ENCODE assay signal across 17 cellular contexts in genomic region chr3:76646921-76647562, GRCh38.
DNase-seq lines count a peak whose midpoint lies in the region; ATAC-seq, FAIRE-seq and TF ChIP-seq lines count a peak whose summit lies in the region.
"Had no signal": no experiment of that assay in that cellular context is flagged by ENCODE, and none has a peak within 500 bp of the region (broad histone marks: within the 10 kb centered on the region; RNA-seq: fewer than 3 reads in every experiment).

No MANE protein-coding gene starts in this region.

- H3K27ac Mint-ChIP-seq in MCF 10A (ENCODE audit: low read depth, unreplicated experiment), result no peak overlapping the region
- H3K27ac Mint-ChIP-seq in type B pancreatic cell, result no peak overlapping the region
- no peak overlapping the region for H3K27ac Mint-ChIP-seq in CD8-positive, alpha-beta T cell
- H3K27ac Mint-ChIP-seq: activated naive CD8-positive, alpha-beta T cell; activated T-cell treated with anti-CD3 and anti-CD28 coated beads, Interleukin-2, amount 50 U/mL, for 72 hours; stimulated activated naive CD8-positive, alpha-beta T cell treated with anti-CD3 and anti-CD28 coated beads, Interleukin-15, amount 100 ng/mL, for 72 hours had no signal

- H3K9me3 Mint-ChIP-seq in MCF 10A (ENCODE audit: unreplicated experiment), result no peaks in the 10 kb centered on the region
- no peaks in the 10 kb centered on the region for H3K9me3 Mint-ChIP-seq in type B pancreatic cell
- H3K9me3 Mint-ChIP-seq in CD8-positive, alpha-beta T cell, result peaks cover 4% of the 10 kb centered on the region

- H3K4me3 ChIP-seq in breast epithelium, result no peak overlapping the region
- H3K4me3 ChIP-seq in OCI-LY3 (ENCODE audit: low read length), result no peak overlapping the region
- no peak overlapping the region for H3K4me3 ChIP-seq in epithelial cell of proximal tubule (ENCODE audit: low read depth, low read length)
- no peak overlapping the region for H3K4me3 ChIP-seq in CD8-positive, alpha-beta T cell (ENCODE audit: low read depth, low read length)
- no peak overlapping the region for H3K4me3 ChIP-seq in pancreas
- H3K4me3 ChIP-seq: upper lobe of left lung had no signal

- H3K36me3 Mint-ChIP-seq in MCF 10A (ENCODE audit: insufficient read depth, unreplicated experiment), result no peaks in the 10 kb centered on the region
- H3K36me3 Mint-ChIP-seq in type B pancreatic cell, result no peaks in the 10 kb centered on the region
- H3K36me3 Mint-ChIP-seq in CD8-positive, alpha-beta T cell, result no peaks in the 10 kb centered on the region
- H3K36me3 Mint-ChIP-seq: activated naive CD8-positive, alpha-beta T cell had no signal

- H3K27me3 ChIP-seq in breast epithelium (no peaks in the 10 kb centered on the region), OCI-LY3 (ENCODE audit: low read depth, low read length) (no peaks in the 10 kb centered on the region), pancreas (no peaks in the 10 kb centered on the region)
- H3K27me3 ChIP-seq in CD8-positive, alpha-beta T cell (ENCODE audit: insufficient read depth, low read length), result no peaks in the 10 kb centered on the region
- H3K27me3 ChIP-seq: upper lobe of left lung had no signal

- H3K9me3 ChIP-seq in breast epithelium, result no peaks in the 10 kb centered on the region
- no peaks in the 10 kb centered on the region for H3K9me3 ChIP-seq in OCI-LY3 (ENCODE audit: insufficient read depth, low read length)
- no peaks in the 10 kb centered on the region for H3K9me3 ChIP-seq in CD8-positive, alpha-beta T cell (ENCODE audit: low read length)
- no peaks in the 10 kb centered on the region for H3K9me3 ChIP-seq in pancreas
- H3K9me3 ChIP-seq: upper lobe of left lung had no signal

- no peak for TF ChIP-seq POLR2A in breast epithelium (IDR thresholded peaks at IDR 0.05)

- H2AFZ ChIP-seq in OCI-LY3 (ENCODE audit: low read depth, low read length), result no peak overlapping the region

- no peaks in the 10 kb centered on the region for H3K79me2 ChIP-seq in OCI-LY3 (ENCODE audit: low read length)

- H3K4me3 Mint-ChIP-seq in MCF 10A (ENCODE audit: unreplicated experiment) (no peak overlapping the region), type B pancreatic cell (no peak overlapping the region)
- H3K4me3 Mint-ChIP-seq in CD8-positive, alpha-beta T cell, result no peak overlapping the region
- H3K4me3 Mint-ChIP-seq: activated naive CD8-positive, alpha-beta T cell; activated T-cell treated with anti-CD3 and anti-CD28 coated beads, Interleukin-2, amount 50 U/mL, for 72 hours; stimulated activated naive CD8-positive, alpha-beta T cell treated with anti-CD3 and anti-CD28 coated beads, Interleukin-15, amount 100 ng/mL, for 72 hours had no signal

- BruUV-seq in MCF 10A (replicated peaks; lab: Mats Ljungman, UMichigan), result no TSS peak

- H3K4me1 Mint-ChIP-seq in MCF 10A (ENCODE audit: insufficient read depth, unreplicated experiment) (no peaks in the 10 kb centered on the region), type B pancreatic cell (ENCODE audit: unreplicated experiment) (no peaks in the 10 kb centered on the region)
- no peaks in the 10 kb centered on the region for H3K4me1 Mint-ChIP-seq in CD8-positive, alpha-beta T cell (ENCODE audit: low read depth)
- H3K4me1 Mint-ChIP-seq: stimulated activated naive CD8-positive, alpha-beta T cell treated with anti-CD3 and anti-CD28 coated beads, Interleukin-15, amount 100 ng/mL, for 72 hours had no signal

- H3K4me1 ChIP-seq in breast epithelium, result no peaks in the 10 kb centered on the region
- no peaks in the 10 kb centered on the region for H3K4me1 ChIP-seq in OCI-LY3 (ENCODE audit: low read length)
- no peaks in the 10 kb centered on the region for H3K4me1 ChIP-seq in CD8-positive, alpha-beta T cell (ENCODE audit: insufficient read depth, low read length)
- no peaks in the 10 kb centered on the region for H3K4me1 ChIP-seq in pancreas
- H3K4me1 ChIP-seq: upper lobe of left lung had no signal

- H3K36me3 ChIP-seq in breast epithelium (no peaks in the 10 kb centered on the region), OCI-LY3 (replicated peaks; ENCODE audit: low read depth, low read length) (no peaks in the 10 kb centered on the region), pancreas (no peaks in the 10 kb centered on the region)
- no peaks in the 10 kb centered on the region for H3K36me3 ChIP-seq in CD8-positive, alpha-beta T cell (ENCODE audit: insufficient read depth, low read length)
- H3K36me3 ChIP-seq: upper lobe of left lung had no signal

- no peak overlapping the region for H3K4me2 ChIP-seq in OCI-LY3 (ENCODE audit: low read length)

- no peak for FAIRE-seq in pancreas (lab: Jason Lieb, UNC)

- H3K27ac ChIP-seq in breast epithelium (no peak overlapping the region), OCI-LY3 (ENCODE audit: low read length) (no peak overlapping the region), pancreas (no peak overlapping the region)
- H3K27ac ChIP-seq in CD8-positive, alpha-beta T cell (ENCODE audit: low read depth, low read length), result no peak overlapping the region
- H3K27ac ChIP-seq: upper lobe of left lung, VCaP had no signal

- intact Hi-C loops in MCF 10A (cut with micrococcal nuclease), result no loop called here
- intact Hi-C loops in breast epithelium (cut with DNase I; ENCODE audit: low total_unique reads), result no loop called here
- intact Hi-C loops in CD8-positive, alpha-beta T cell (cut with DNase I, micrococcal nuclease), result no loop called here
- intact Hi-C loops in pancreas (cut with DNase I), result no loop called here

- no peaks in the 10 kb centered on the region for H4K20me1 ChIP-seq in OCI-LY3 (ENCODE audit: insufficient read depth, low read length)

- POLR2A ChIA-PET in MCF 10A (lab: Yijun Ruan, JAX), result no interaction called here
- POLR2A ChIA-PET in CD8-positive, alpha-beta T cell (lab: Charles Lee), result no interaction called here

- ATAC-seq in CD8-positive, alpha-beta T cell, result no peak
- no peak for ATAC-seq in pancreas
- ATAC-seq: activated T-cell treated with anti-CD3 and anti-CD28 coated beads, Interleukin-2, amount 50 U/mL, for 72 hours; stimulated activated naive CD8-positive, alpha-beta T cell treated with anti-CD3 and anti-CD28 coated beads, Interleukin-15, amount 100 ng/mL, for 72 hours had no signal

- H3K27me3 Mint-ChIP-seq in MCF 10A (ENCODE audit: insufficient read depth, unreplicated experiment), result peaks cover 54% of the 10 kb centered on the region
- H3K27me3 Mint-ChIP-seq in type B pancreatic cell, result peaks cover 5% of the 10 kb centered on the region
- H3K27me3 Mint-ChIP-seq in CD8-positive, alpha-beta T cell (ENCODE audit: low read depth), result no peaks in the 10 kb centered on the region
- H3K27me3 Mint-ChIP-seq: activated naive CD8-positive, alpha-beta T cell; stimulated activated naive CD8-positive, alpha-beta T cell treated with anti-CD3 and anti-CD28 coated beads, Interleukin-15, amount 100 ng/mL, for 72 hours had no signal

- DNase-seq in MCF 10A (ENCODE audit: unreplicated experiment) (peak; percentile 11), breast epithelium (ENCODE audit: low spot score in 2 of 2) (no peak), epithelial cell of proximal tubule (ENCODE audit: low read depth) (no peak), type B pancreatic cell (ENCODE audit: extremely low spot score, unreplicated experiment) (no peak), germinal center (ENCODE audit: low spot score) (no peak), pancreas (no peak)
- no peak for DNase-seq in CD8-positive, alpha-beta T cell
- DNase-seq: activated T-cell treated with anti-CD3 and anti-CD28 coated beads, Interleukin-2, amount 50 U/mL, for 72 hours; dermis blood vessel endothelial cell; foreskin melanocyte; NCI-H146; NCI-H226; stimulated activated naive CD8-positive, alpha-beta T cell treated with anti-CD3 and anti-CD28 coated beads, Interleukin-15, amount 100 ng/mL, for 72 hours; upper lobe of left lung had no signal

- 60 to 65% methylated on average over 13 of the region's 13 CpGs for WGBS in pancreas, 2 donors

- TF ChIP-seq CTCF in MCF 10A (IDR thresholded peaks at IDR 0.05; ENCODE audit: unreplicated experiment) (no peak), breast epithelium (IDR thresholded peaks at IDR 0.05) (no peak), OCI-LY3 (IDR thresholded peaks at IDR 0.05; ENCODE audit: low read depth, low read length) (peak; percentile 19; the same call in 1 of the 2 replicates), epithelial cell of proximal tubule (conservative IDR thresholded peaks at IDR 0.05; ENCODE audit: low read depth, low read length) (peak; percentile 25), type B pancreatic cell (conservative IDR thresholded peaks at IDR 0.05) (peak; percentile 18), pancreas (IDR thresholded peaks at IDR 0.05) (no peak)
- TF ChIP-seq CTCF in CD8-positive, alpha-beta T cell (IDR thresholded peaks at IDR 0.05), result no peak

- CTCF ChIA-PET in MCF 10A (lab: Yijun Ruan, JAX), result no interaction called here
- CTCF ChIA-PET in CD8-positive, alpha-beta T cell (lab: Charles Lee), result no interaction called here

- H3K9ac ChIP-seq in OCI-LY3 (ENCODE audit: low read length), result no peak overlapping the region

Comparison
In these comparisons a context has a peak if more than half of its experiments do, and no peak if none do; other contexts are left out.
1. CTCF ChIP-seq: peak in OCI-LY3 (single experiment), epithelial cell of proximal tubule (single experiment) and type B pancreatic cell (single experiment); none in MCF 10A (single experiment), breast epithelium (0 of 3), CD8-positive, alpha-beta T cell (single experiment) and pancreas (0 of 4).